In the genomic region with DNA sequence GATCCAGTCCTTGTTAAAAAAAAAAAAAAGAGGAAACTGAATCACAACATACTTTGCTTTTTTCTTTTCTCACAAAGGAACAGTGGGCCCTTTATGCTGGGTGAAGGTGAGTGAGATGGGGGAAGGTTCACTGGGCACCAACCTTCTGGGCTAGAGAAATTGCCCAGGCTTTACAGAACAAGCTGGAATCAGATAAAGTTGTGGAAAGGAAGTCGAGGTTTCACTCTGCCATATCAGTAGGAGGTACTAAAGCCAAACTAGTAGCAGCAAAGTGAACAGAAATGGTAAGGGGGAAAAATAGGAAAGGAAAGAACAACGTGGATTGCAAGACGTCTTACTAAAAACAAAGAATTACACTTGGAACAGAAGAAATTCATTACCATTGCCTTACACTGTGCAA, we compare ENCODE assay signal across 10 cellular contexts. TPM values are rescaled to one million over a fixed set of nuclear protein-coding genes. Genes with fewer than 3 reads are reported as not detected.
DNase-seq lines count a peak whose midpoint lies in the region; ATAC-seq and TF ChIP-seq lines count a peak whose summit lies in the region.
"Had no signal": no experiment of that assay in that cellular context is flagged by ENCODE, and none has a peak within 500 bp of the region (broad histone marks: within the 10 kb centered on the region; RNA-seq: fewer than 3 reads in every experiment).

No MANE protein-coding gene starts in this region.

- peaks cover 51% of the 10 kb centered on the region for H3K4me1 Mint-ChIP-seq in activated CD4-positive, alpha-beta T cell treated with anti-CD3 and anti-CD28 coated beads, Interleukin-2, amount 10 ng/mL, durations not matched to agents 24 days and 14 days
- H3K4me1 Mint-ChIP-seq in progenitor cell of endocrine pancreas (ENCODE audit: low read depth) = peaks cover 26% of the 10 kb centered on the region

- peak overlapping the region; percentile 67 for H3K4me3 Mint-ChIP-seq in activated CD4-positive, alpha-beta T cell treated with anti-CD3 and anti-CD28 coated beads, Interleukin-2, amount 10 ng/mL, durations not matched to agents 24 days and 14 days
- H3K4me3 Mint-ChIP-seq in progenitor cell of endocrine pancreas (ENCODE audit: low read depth) = no peak overlapping the region

- peak overlapping the region; percentile 53 for H3K27ac Mint-ChIP-seq in activated CD4-positive, alpha-beta T cell treated with anti-CD3 and anti-CD28 coated beads, Interleukin-2, amount 10 ng/mL, durations not matched to agents 24 days and 14 days
- H3K27ac Mint-ChIP-seq in progenitor cell of endocrine pancreas = peak overlapping the region; percentile 67

- peaks cover 41% of the 10 kb centered on the region for H3K36me3 Mint-ChIP-seq in activated CD4-positive, alpha-beta T cell treated with anti-CD3 and anti-CD28 coated beads, Interleukin-2, amount 10 ng/mL, durations not matched to agents 24 days and 14 days (ENCODE audit: low read depth)
- peaks cover 7% of the 10 kb centered on the region for H3K36me3 Mint-ChIP-seq in progenitor cell of endocrine pancreas (ENCODE audit: insufficient read depth)

- no peak for TF ChIP-seq CTCF in NB4 (IDR thresholded peaks at IDR 0.05; ENCODE audit: low read depth, low read length)
- TF ChIP-seq CTCF in progenitor cell of endocrine pancreas (IDR thresholded peaks at IDR 0.05; ENCODE audit: unreplicated experiment) = no peak

- intact Hi-C loops in activated CD4-positive, alpha-beta T cell treated with anti-CD3 and anti-CD28 coated beads, Interleukin-2, amount 10 ng/mL, durations not matched to agents 24 days and 14 days (cut with micrococcal nuclease) = no loop called here

- ATAC-seq in HG03045 (IDR thresholded peaks at IDR 0.05; ENCODE audit: unreplicated experiment) = no peak
- no peak for ATAC-seq in GM21528 (IDR thresholded peaks at IDR 0.05; ENCODE audit: low FRiP score, unreplicated experiment)
- ATAC-seq in HG02610 (IDR thresholded peaks at IDR 0.05; ENCODE audit: unreplicated experiment) = no peak

- no peak overlapping the region for H3K4me3 ChIP-seq in NB4 (ENCODE audit: low read depth, low read length)
- H3K4me3 ChIP-seq: SJCRH30 had no signal

- H3K27ac ChIP-seq in caudate nucleus (ENCODE audit: low read depth, low read length) = peak overlapping the region; percentile 23
- H3K27ac ChIP-seq: SJCRH30 had no signal

- TF ChIP-seq POLR2A in NB4 (IDR thresholded peaks at IDR 0.05; ENCODE audit: extremely low read depth, insufficient read length) = no peak

- no peak for DNase-seq in activated CD4-positive, alpha-beta T cell treated with anti-CD3 and anti-CD28 coated beads, Interleukin-2, amount 10 ng/mL, durations not matched to agents 24 days and 14 days
- DNase-seq in activated CD4-positive, alpha-beta T cell treated with anti-CD3 and anti-CD28 coated beads, Interleukin-2, amount 50 U/mL, for 4 hours = no peak
- peak; percentile 18 for DNase-seq in NB4 (ENCODE audit: low read depth)
- DNase-seq in caudate nucleus (lab: John Stamatoyannopoulos, UW) = no peak
- DNase-seq in progenitor cell of endocrine pancreas (ENCODE audit: low spot score, unreplicated experiment) = no peak
- DNase-seq: SJCRH30; stimulated activated CD4-positive, alpha-beta T cell treated with anti-CD3 and anti-CD28 coated beads, Interleukin-4, amount 100 ng/mL, for 1 hour had no signal

- H3K27me3 Mint-ChIP-seq in activated CD4-positive, alpha-beta T cell treated with anti-CD3 and anti-CD28 coated beads, Interleukin-2, amount 10 ng/mL, durations not matched to agents 24 days and 14 days = no peaks in the 10 kb centered on the region
- H3K27me3 Mint-ChIP-seq in progenitor cell of endocrine pancreas = no peaks in the 10 kb centered on the region

- H3K9me3 Mint-ChIP-seq in activated CD4-positive, alpha-beta T cell treated with anti-CD3 and anti-CD28 coated beads, Interleukin-2, amount 10 ng/mL, durations not matched to agents 24 days and 14 days = no peaks in the 10 kb centered on the region
- peaks cover 2% of the 10 kb centered on the region for H3K9me3 Mint-ChIP-seq in progenitor cell of endocrine pancreas (ENCODE audit: low read depth)

RNA-seq across cellular contexts. Expression of gene IFNAR2, which starts 2.9 kb away (rescaled TPM):
- total RNA-seq in activated CD4-positive, alpha-beta T cell treated with anti-CD3 and anti-CD28 coated beads, Interleukin-2, amount 10 ng/mL, durations not matched to agents 24 days and 14 days = 35.2 and 36.7 TPM in 2 replicates
- total RNA-seq in progenitor cell of endocrine pancreas = 17.4 and 19.2 TPM in 2 replicates

RNA-seq across cellular contexts. Expression of gene IL10RB, which starts 33.5 kb away (rescaled TPM):
- 21.1 and 24.0 TPM in 2 replicates for total RNA-seq in activated CD4-positive, alpha-beta T cell treated with anti-CD3 and anti-CD28 coated beads, Interleukin-2, amount 10 ng/mL, durations not matched to agents 24 days and 14 days
- total RNA-seq in progenitor cell of endocrine pancreas = 7.7 and 8.7 TPM in 2 replicates
